Comparison of ENCODE assay signal across 35 cellular contexts in the genomic region with DNA sequence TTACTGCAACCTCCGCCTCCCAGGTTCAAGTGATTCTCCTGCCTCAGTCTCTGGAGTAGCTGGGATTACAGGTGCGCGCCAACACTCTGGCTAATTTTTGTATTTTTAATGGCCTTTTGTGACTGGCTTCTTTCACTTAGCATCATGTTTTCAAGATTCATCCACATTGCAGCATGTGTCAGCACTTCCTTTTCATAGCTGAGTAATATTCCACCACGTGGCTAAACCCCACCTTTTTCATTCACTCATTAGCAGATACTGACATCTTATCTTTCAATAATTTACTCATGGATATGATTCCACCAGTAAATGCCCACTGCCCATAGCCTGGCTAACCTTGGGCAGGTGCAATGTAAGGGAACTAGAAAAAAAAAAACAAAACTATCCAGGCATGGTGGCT. TPM values are rescaled to one million over a fixed set of nuclear protein-coding genes. Genes with fewer than 3 reads are reported as not detected.
"Had no signal": no experiment of that assay in that cellular context is flagged by ENCODE, and none has a peak within 500 bp of the region (broad histone marks: within the 10 kb centered on the region; RNA-seq: fewer than 3 reads in every experiment).

No MANE protein-coding gene starts in this region.

- H3K27me3 ChIP-seq: adrenal gland, body of pancreas had no signal

- H3K9me3 Mint-ChIP-seq: activated B cell treated with CpG ODN at 0.5 μM for 24 hours; activated CD8-positive, alpha-beta T cell treated with anti-CD3 and anti-CD28 coated beads for 36 hours; activated naive CD4-positive, alpha-beta T cell treated with anti-CD3 and anti-CD28 coated beads for 36 hours; activated naive CD4-positive, alpha-beta T cell treated with anti-CD3 and anti-CD28 coated beads, Interleukin-2, amount 50 U/mL, for 24 hours; activated naive CD8-positive, alpha-beta T cell treated with anti-CD3 and anti-CD28 coated beads for 36 hours; activated naive CD8-positive, alpha-beta T cell treated with anti-CD3 and anti-CD28 coated beads, Interleukin-2, amount 50 U/mL, for 24 hours; activated T-cell treated with anti-CD3 and anti-CD28 coated beads, Interleukin-2, amount 50 U/mL, for 4 hours; activated T-helper 2 cell treated with anti-CD3 and anti-CD28 coated beads, Interferon-gamma antibody, Interleukin-2, Interleukin-4, amounts not matched to agents 10 μg/mL and 5 μg/mL and 100 μg/mL, durations not matched to agents 14 hours and 24 hours and 36 hours; T-helper 2 cell treated with Interferon-gamma antibody and Interleukin-4, amounts not matched to agents 5 μg/mL and 100 μg/mL, for 36 hours had no signal

- H3K4me1 Mint-ChIP-seq: activated B cell treated with CpG ODN at 0.5 μM for 24 hours had no signal

- H3K27ac ChIP-seq: WERI-Rb-1 had no signal

- H3K9me3 ChIP-seq: adrenal gland, body of pancreas, esophagus squamous epithelium, gastroesophageal sphincter had no signal

- H3K4me3 ChIP-seq: adrenal gland, body of pancreas, esophagus squamous epithelium, gastroesophageal sphincter had no signal

- ATAC-seq: activated CD4-positive, CD25-positive, alpha-beta regulatory T cell treated with anti-CD3 and anti-CD28 coated beads, Interleukin-2, amount 50 U/mL, for 24 hours; activated CD8-positive, alpha-beta T cell treated with anti-CD3 and anti-CD28 coated beads for 36 hours; activated naive CD8-positive, alpha-beta T cell treated with anti-CD3 and anti-CD28 coated beads, Interleukin-2, amount 50 U/mL, for 24 hours; activated T-cell treated with anti-CD3 and anti-CD28 coated beads, Interleukin-2, amount 50 U/mL, for 4 hours; body of pancreas; gastroesophageal sphincter; heart right ventricle; T-helper 17 cell had no signal

- DNase-seq: activated B cell treated with CpG ODN at 0.5 μM for 24 hours; activated CD4-positive, alpha-beta T cell treated with anti-CD3 and anti-CD28 coated beads for 48 hours; activated CD4-positive, alpha-beta T cell treated with anti-CD3 and anti-CD28 coated beads, Interleukin-2, amount 50 U/mL, for 1 hour; activated CD4-positive, alpha-beta T cell treated with anti-CD3 and anti-CD28 coated beads, Interleukin-2, amount 50 U/mL, for 48 hours; activated CD8-positive, alpha-beta memory T cell treated with anti-CD3 and anti-CD28 coated beads for 24 hours; activated CD8-positive, alpha-beta T cell treated with anti-CD3 and anti-CD28 coated beads for 36 hours; activated effector memory CD4-positive, alpha-beta T cell treated with anti-CD3 and anti-CD28 coated beads, Interleukin-2, amount 50 U/mL, for 16 hours; activated naive CD4-positive, alpha-beta T cell treated with anti-CD3 and anti-CD28 coated beads for 36 hours; activated naive CD8-positive, alpha-beta T cell treated with anti-CD3 and anti-CD28 coated beads for 36 hours; activated naive CD8-positive, alpha-beta T cell treated with anti-CD3 and anti-CD28 coated beads, Interleukin-2, amount 50 U/mL, for 24 hours; activated T-cell treated with anti-CD3 and anti-CD28 coated beads, Interleukin-2, amount 50 U/mL, for 4 hours; adrenal gland; amygdala; aorta; body of pancreas; caudate nucleus; cortex of kidney; effector CD8-positive, alpha-beta T cell; esophagus squamous epithelium; foreskin melanocyte; heart right ventricle; T-helper 17 cell; T1000; WERI-Rb-1 had no signal

- H3K36me3 ChIP-seq: adrenal gland, esophagus squamous epithelium, gastroesophageal sphincter, WERI-Rb-1 had no signal

- FAIRE-seq: colon, endometrium, endothelial cell of umbilical vein had no signal

- H3K4me1 ChIP-seq: body of pancreas, gastroesophageal sphincter had no signal

- H3K27ac Mint-ChIP-seq: activated B cell treated with CpG ODN at 0.5 μM for 24 hours; activated CD8-positive, alpha-beta T cell treated with anti-CD3 and anti-CD28 coated beads for 36 hours; activated naive CD4-positive, alpha-beta T cell treated with anti-CD3 and anti-CD28 coated beads for 36 hours; activated naive CD4-positive, alpha-beta T cell treated with anti-CD3 and anti-CD28 coated beads, Interleukin-2, amount 50 U/mL, for 24 hours; activated naive CD8-positive, alpha-beta T cell treated with anti-CD3 and anti-CD28 coated beads for 36 hours; activated naive CD8-positive, alpha-beta T cell treated with anti-CD3 and anti-CD28 coated beads, Interleukin-2, amount 50 U/mL, for 24 hours; activated T-helper 2 cell treated with anti-CD3 and anti-CD28 coated beads, Interferon-gamma antibody, Interleukin-2, Interleukin-4, amounts not matched to agents 10 μg/mL and 5 μg/mL and 100 μg/mL, durations not matched to agents 14 hours and 24 hours and 36 hours; T-helper 2 cell treated with Interferon-gamma antibody and Interleukin-4, amounts not matched to agents 5 μg/mL and 100 μg/mL, for 36 hours had no signal

- H3K4me3 Mint-ChIP-seq: activated B cell treated with CpG ODN at 0.5 μM for 24 hours; activated CD8-positive, alpha-beta T cell treated with anti-CD3 and anti-CD28 coated beads for 36 hours; activated naive CD4-positive, alpha-beta T cell treated with anti-CD3 and anti-CD28 coated beads for 36 hours; activated naive CD4-positive, alpha-beta T cell treated with anti-CD3 and anti-CD28 coated beads, Interleukin-2, amount 50 U/mL, for 24 hours; activated naive CD8-positive, alpha-beta T cell treated with anti-CD3 and anti-CD28 coated beads for 36 hours; activated naive CD8-positive, alpha-beta T cell treated with anti-CD3 and anti-CD28 coated beads, Interleukin-2, amount 50 U/mL, for 24 hours; activated T-cell treated with anti-CD3 and anti-CD28 coated beads, Interleukin-2, amount 50 U/mL, for 4 hours; T-helper 17 cell; T-helper 2 cell treated with Interferon-gamma antibody and Interleukin-4, amounts not matched to agents 5 μg/mL and 100 μg/mL, for 36 hours had no signal

- H3K36me3 Mint-ChIP-seq: activated naive CD4-positive, alpha-beta T cell treated with anti-CD3 and anti-CD28 coated beads, Interleukin-2, amount 50 U/mL, for 24 hours; activated naive CD8-positive, alpha-beta T cell treated with anti-CD3 and anti-CD28 coated beads for 36 hours had no signal

RNA-seq across cellular contexts. Expression of a gene that starts 6.9 kb away (rescaled TPM):
- total RNA-seq: dermis microvascular lymphatic vessel endothelial cell, glomerular endothelial cell had no signal

RNA-seq across cellular contexts. Expression of a gene that starts 15.5 kb away (rescaled TPM):
- total RNA-seq: activated naive CD4-positive, alpha-beta T cell treated with anti-CD3 and anti-CD28 coated beads for 36 hours; activated naive CD8-positive, alpha-beta T cell treated with anti-CD3 and anti-CD28 coated beads for 36 hours; activated T-cell treated with anti-CD3 and anti-CD28 coated beads, Interleukin-2, amount 50 U/mL, for 4 hours; activated T-helper 2 cell treated with anti-CD3 and anti-CD28 coated beads, Interferon-gamma antibody, Interleukin-2, Interleukin-4, amounts not matched to agents 10 μg/mL and 5 μg/mL and 100 μg/mL, durations not matched to agents 14 hours and 24 hours and 36 hours; endothelial cell of umbilical vein; fibroblast of villous mesenchyme had no signal
- polyA plus RNA-seq: endothelial cell of umbilical vein had no signal
